ENCODE assay signal across 23 cellular contexts in genomic region chr9:575139-575538, GRCh38.
DNase-seq lines count a peak whose midpoint lies in the region; ATAC-seq and TF ChIP-seq lines count a peak whose summit lies in the region.
"Had no signal": no experiment of that assay in that cellular context is flagged by ENCODE, and none has a peak within 500 bp of the region (broad histone marks: within the 10 kb centered on the region; RNA-seq: fewer than 3 reads in every experiment).

No MANE protein-coding gene starts in this region.

- H3K4me3 Mint-ChIP-seq in activated T-helper 2 cell treated with anti-CD3 and anti-CD28 coated beads, Interferon-gamma antibody, Interleukin-2, Interleukin-4, amounts not matched to agents 10 μg/mL and 5 μg/mL and 100 μg/mL, durations not matched to agents 14 hours and 24 hours and 36 hours (ENCODE audit: low read depth) = no peak overlapping the region
- H3K4me3 Mint-ChIP-seq: CD4-positive, CD25-positive, alpha-beta regulatory T cell; H9; IgD-negative memory B cell had no signal

- peaks cover 91% of the 10 kb centered on the region for H3K79me2 ChIP-seq in Karpas-422 (ENCODE audit: low read length)

- DNase-seq in Karpas-422 (no peak), Right ventricle myocardium superior (no peak), right atrium auricular region (ENCODE audit: low spot score) (no peak), testis (peak; percentile 37)
- DNase-seq in stimulated activated CD4-positive, alpha-beta T cell treated with anti-CD3 and anti-CD28 coated beads, Interleukin-15, amount 100 ng/mL, for 24 hours = no peak
- DNase-seq in activated T-helper 2 cell treated with anti-CD3 and anti-CD28 coated beads, Interferon-gamma antibody, Interleukin-2, Interleukin-4, amounts not matched to agents 10 μg/mL and 5 μg/mL and 100 μg/mL, durations not matched to agents 14 hours and 24 hours and 36 hours (ENCODE audit: low spot score) = no peak
- DNase-seq: CD4-positive, CD25-positive, alpha-beta regulatory T cell; GM23248; H9; NCI-H1048; NCI-H1417; NCI-H1694; NCI-H2029 treated with DMSO at 0.1 percent for 48 hours; NCI-H446 treated with DMSO at 0.1 percent for 48 hours; NCI-H526 treated with DMSO at 0.1 percent for 48 hours; SIG-M5 had no signal

- H3K9me3 Mint-ChIP-seq in activated T-helper 2 cell treated with anti-CD3 and anti-CD28 coated beads, Interferon-gamma antibody, Interleukin-2, Interleukin-4, amounts not matched to agents 10 μg/mL and 5 μg/mL and 100 μg/mL, durations not matched to agents 14 hours and 24 hours and 36 hours = no peaks in the 10 kb centered on the region

- H3K9me3 ChIP-seq in Karpas-422 (ENCODE audit: low read length) = no peaks in the 10 kb centered on the region
- H3K9me3 ChIP-seq in right atrium auricular region = no peaks in the 10 kb centered on the region
- H3K9me3 ChIP-seq in testis = no peaks in the 10 kb centered on the region

- intact Hi-C loops in Right ventricle myocardium superior (cut with DNase I) = no loop called here
- intact Hi-C loops in testis (cut with DNase I; ENCODE audit: low total_unique reads) = no loop called here
- intact Hi-C loops in activated T-helper 2 cell treated with anti-CD3 and anti-CD28 coated beads, Interferon-gamma antibody, Interleukin-2, Interleukin-4, amounts not matched to agents 10 μg/mL and 5 μg/mL and 100 μg/mL, durations not matched to agents 14 hours and 24 hours and 36 hours (cut with micrococcal nuclease) = no loop called here

- H3K4me3 ChIP-seq in Karpas-422 (ENCODE audit: low read length) = no peak overlapping the region
- H3K4me3 ChIP-seq in right atrium auricular region = no peak overlapping the region
- no peak overlapping the region for H3K4me3 ChIP-seq in testis
- H3K4me3 ChIP-seq: BLaER1, GM23248, SK-N-MC had no signal

- H3K27ac ChIP-seq in Karpas-422 (ENCODE audit: low read length) = peak overlapping the region; percentile 78
- peak overlapping the region; percentile 76 to 87 for H3K27ac ChIP-seq in right atrium auricular region
- peak overlapping the region; percentile 1 to 39 for H3K27ac ChIP-seq in testis
- H3K27ac ChIP-seq: BLaER1, GM23248, KMS-11, RWPE1, SK-N-MC had no signal

- H3K27me3 Mint-ChIP-seq in activated T-helper 2 cell treated with anti-CD3 and anti-CD28 coated beads, Interferon-gamma antibody, Interleukin-2, Interleukin-4, amounts not matched to agents 10 μg/mL and 5 μg/mL and 100 μg/mL, durations not matched to agents 14 hours and 24 hours and 36 hours (ENCODE audit: low read depth) = peaks cover 2% of the 10 kb centered on the region

- TF ChIP-seq POLR2A in testis (IDR thresholded peaks at IDR 0.05) = no peak

- H3K27ac Mint-ChIP-seq in activated T-helper 2 cell treated with anti-CD3 and anti-CD28 coated beads, Interferon-gamma antibody, Interleukin-2, Interleukin-4, amounts not matched to agents 10 μg/mL and 5 μg/mL and 100 μg/mL, durations not matched to agents 14 hours and 24 hours and 36 hours = no peak overlapping the region
- H3K27ac Mint-ChIP-seq: CD4-positive, CD25-positive, alpha-beta regulatory T cell; IgD-negative memory B cell had no signal

- no peaks in the 10 kb centered on the region for H3K9me2 ChIP-seq in Karpas-422 (replicated peaks; ENCODE audit: insufficient read depth, low read length)

- 73 to 76% methylated on average over 1 of the region's 1 CpG for WGBS in testis, 2 donors

- H3K4me1 ChIP-seq in Karpas-422 (ENCODE audit: low read length) (peaks cover 44% of the 10 kb centered on the region), right atrium auricular region (peaks cover 0 to 49% of the 10 kb centered on the region in 2 donors), testis (peaks cover 19% of the 10 kb centered on the region)
- H3K4me1 ChIP-seq: BLaER1 had no signal

- H3K4me1 Mint-ChIP-seq in activated T-helper 2 cell treated with anti-CD3 and anti-CD28 coated beads, Interferon-gamma antibody, Interleukin-2, Interleukin-4, amounts not matched to agents 10 μg/mL and 5 μg/mL and 100 μg/mL, durations not matched to agents 14 hours and 24 hours and 36 hours (ENCODE audit: low read depth) = no peaks in the 10 kb centered on the region

- H2AFZ ChIP-seq in Karpas-422 (ENCODE audit: low read length) = no peak overlapping the region
- H2AFZ ChIP-seq: GM23248 had no signal

- H3K36me3 Mint-ChIP-seq in activated T-helper 2 cell treated with anti-CD3 and anti-CD28 coated beads, Interferon-gamma antibody, Interleukin-2, Interleukin-4, amounts not matched to agents 10 μg/mL and 5 μg/mL and 100 μg/mL, durations not matched to agents 14 hours and 24 hours and 36 hours (ENCODE audit: low read depth) = no peaks in the 10 kb centered on the region

- H3K27me3 ChIP-seq in Karpas-422 (ENCODE audit: low read length) = no peaks in the 10 kb centered on the region
- H3K27me3 ChIP-seq in right atrium auricular region = no peaks in the 10 kb centered on the region
- H3K27me3 ChIP-seq in testis = no peaks in the 10 kb centered on the region
- H3K27me3 ChIP-seq: BLaER1 had no signal

- peak; percentile 68 for ATAC-seq in Right ventricle myocardium superior (ENCODE audit: poor library complexity)
- no peak for ATAC-seq in HG03354 (IDR thresholded peaks at IDR 0.05; ENCODE audit: poor library complexity, severe bottlenecking, unreplicated experiment)
- ATAC-seq: Panc1 had no signal

- peak overlapping the region; percentile 46 for H3K4me2 ChIP-seq in Karpas-422 (ENCODE audit: low read depth, low read length, poor library complexity, severe bottlenecking)
- H3K4me2 ChIP-seq: BLaER1, KMS-11 had no signal

- H3K9ac ChIP-seq in Karpas-422 (ENCODE audit: low read length) = no peak overlapping the region
- H3K9ac ChIP-seq: BLaER1, GM23248, KMS-11 had no signal

- peaks cover 43% of the 10 kb centered on the region for H3K36me3 ChIP-seq in Karpas-422 (ENCODE audit: insufficient read depth, low read length)
- H3K36me3 ChIP-seq in right atrium auricular region = no peaks in the 10 kb centered on the region
- H3K36me3 ChIP-seq in testis (ENCODE audit: low read depth, missing control alignments) = no peaks in the 10 kb centered on the region
- H3K36me3 ChIP-seq: BLaER1 had no signal

- TF ChIP-seq CTCF in right atrium auricular region (IDR thresholded peaks at IDR 0.05) (no peak), testis (IDR thresholded peaks at IDR 0.05) (no peak)

- H4K20me1 ChIP-seq in Karpas-422 (ENCODE audit: insufficient read depth, low read depth, low read length) = no peaks in the 10 kb centered on the region
- H4K20me1 ChIP-seq: BLaER1 had no signal

Comparison
In these comparisons a context has a peak if more than half of its experiments do, and no peak if none do; other contexts are left out.
1. H3K27ac ChIP-seq: peak in every context shown above with its lines; median percentile 82 in right atrium auricular region; 78 in Karpas-422; 20 in testis.